Comparison of ENCODE assay signal across 1 cellular context in genomic region chr16:55663770-55664677, GRCh38.
TF ChIP-seq lines count a peak whose summit lies in the region.

No MANE protein-coding gene starts in this region.

TF ChIP-seq in HepG2, 621 proteins besides CTCF, POLR2A, EP300 and RAD21 (continued from another document):
- 0 out of 2 replicates have a peak, but pooled peaks have one; percentile 23 for TF ChIP-seq ELF1 (CRISPR knock-in tag; IDR thresholded peaks at IDR 0.05)
- TF ChIP-seq ZSCAN21 (CRISPR knock-in tag; IDR thresholded peaks at IDR 0.05; ENCODE audit: borderline replicate concordance), result no peak
- TF ChIP-seq ZNF235 (CRISPR knock-in tag; IDR thresholded peaks at IDR 0.05; ENCODE audit: borderline replicate concordance), result no peak
- no peak for TF ChIP-seq NFYC (CRISPR knock-in tag; IDR thresholded peaks at IDR 0.05)
- no peak for TF ChIP-seq BRD4 (CRISPR knock-in tag; IDR thresholded peaks at IDR 0.05)
- TF ChIP-seq HINFP (CRISPR knock-in tag; IDR thresholded peaks at IDR 0.05; ENCODE audit: low read depth), result no peak
- no peak for TF ChIP-seq RFX5 (IDR thresholded peaks at IDR 0.05; ENCODE audit: low read depth, low read length)
- TF ChIP-seq ARNTL (CRISPR knock-in tag; IDR thresholded peaks at IDR 0.05), result no peak
- TF ChIP-seq CEBPB (IDR thresholded peaks at IDR 0.05; ENCODE audit: borderline replicate concordance, low read depth, low read length), result peak; percentile 41; the same call in 1 of the 2 replicates
- TF ChIP-seq SP1 (IDR thresholded peaks at IDR 0.05), result no peak
- TF ChIP-seq SP1 (CRISPR knock-in tag; IDR thresholded peaks at IDR 0.05), result no peak
- 0 out of 2 replicates have a peak, but pooled peaks have one; percentile 15 for TF ChIP-seq ATF7 (IDR thresholded peaks at IDR 0.05)
- TF ChIP-seq ATF7 (CRISPR knock-in tag; IDR thresholded peaks at IDR 0.05), result no peak
- no peak for TF ChIP-seq NR2F2 (IDR thresholded peaks at IDR 0.05; ENCODE audit: borderline replicate concordance, low read depth)
- TF ChIP-seq NR2F1 (CRISPR knock-in tag; IDR thresholded peaks at IDR 0.05), result no peak
- no peak for TF ChIP-seq ZBTB7A (CRISPR knock-in tag; IDR thresholded peaks at IDR 0.05)
- TF ChIP-seq E2F5 (CRISPR knock-in tag; conservative IDR thresholded peaks at IDR 0.05), result no peak
- no peak for TF ChIP-seq KLF12 (CRISPR knock-in tag; IDR thresholded peaks at IDR 0.05; ENCODE audit: borderline replicate concordance)
- TF ChIP-seq ZIK1 (CRISPR knock-in tag; IDR thresholded peaks at IDR 0.05; ENCODE audit: borderline replicate concordance, low read depth), result no peak
- no peak for TF ChIP-seq MAX (IDR thresholded peaks at IDR 0.05)
- 0 out of 2 replicates have a peak, but pooled peaks have one; percentile 6 for TF ChIP-seq JUND (CRISPR knock-in tag; IDR thresholded peaks at IDR 0.05)
- no peak for TF ChIP-seq ZNF367 (CRISPR knock-in tag; IDR thresholded peaks at IDR 0.05; ENCODE audit: borderline replicate concordance)
- no peak for TF ChIP-seq RORA (CRISPR knock-in tag; IDR thresholded peaks at IDR 0.05)
- no peak for TF ChIP-seq FOXK2 (IDR thresholded peaks at IDR 0.05)
